In the genomic region with DNA sequence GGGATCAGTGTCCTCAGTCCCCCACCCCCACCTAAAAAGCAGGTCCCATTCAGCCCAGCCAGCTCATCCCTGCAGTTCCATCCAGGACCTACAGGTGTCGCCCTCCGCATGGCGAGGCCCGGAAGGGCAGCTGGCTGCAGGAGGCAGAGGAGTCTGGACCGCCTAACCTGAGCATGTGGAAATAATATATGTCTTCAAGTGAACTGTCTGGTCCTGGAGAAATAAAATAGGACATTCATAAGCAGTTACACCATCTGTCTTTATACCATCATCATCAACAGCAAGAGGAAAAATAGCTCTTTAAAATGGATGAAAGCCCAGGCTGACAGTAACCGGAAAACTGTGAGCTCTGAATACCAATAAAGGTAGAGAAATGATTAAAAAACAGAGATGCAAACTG, we compare ENCODE assay signal across 7 cellular contexts.
A peak's percentile ranks its signal among the peaks of the same experiment; 100 is the strongest.
DNase-seq lines count a peak whose midpoint lies in the region; ATAC-seq and TF ChIP-seq lines count a peak whose summit lies in the region.

No MANE protein-coding gene starts in this region.

- peak; percentile 100 for TF ChIP-seq CTCF in GM10248 (IDR thresholded peaks at IDR 0.05; ENCODE audit: control extremely low read depth, extremely low read depth, low read depth, missing control alignments)
- TF ChIP-seq CTCF in colonic mucosa (IDR thresholded peaks at IDR 0.05): peak; percentile 97
- peak; percentile 97 for TF ChIP-seq CTCF in lower lobe of right lung (IDR thresholded peaks at IDR 0.05)

- CTCF ChIA-PET in GM10248 (lab: Yijun Ruan, JAX): interaction anchor here (0.6 to 5.9 kb wide), 82 partner anchors 9 to 1137 kb away, joined by 3 to 94 read pairs (median 4); a partner anchor contains a TSS

- POLR2A ChIA-PET in GM10248 (lab: Yijun Ruan, JAX): interaction anchor here (0.6 kb wide), 1 partner anchor 24 kb away, joined by 3 read pairs; no protein-coding TSS in a partner anchor

- H3K36me3 ChIP-seq in HAP-1 (replicated peaks): peaks cover 20% of the 10 kb centered on the region
- no peaks in the 10 kb centered on the region for H3K36me3 ChIP-seq in colonic mucosa
- peaks cover 6% of the 10 kb centered on the region for H3K36me3 ChIP-seq in lower lobe of right lung

- in situ Hi-C loops in HAP-1 (cut with MboI; ENCODE audit: low sequenced_read_pairs): loop anchor here (10.0 kb wide), 1 partner anchor 362 kb away; no protein-coding TSS in a partner anchor

- H3K4me3 ChIP-seq in HAP-1 (no peak overlapping the region), colonic mucosa (no peak overlapping the region), lower lobe of right lung (no peak overlapping the region)

- H3K9ac ChIP-seq in colonic mucosa (ENCODE audit: low read depth in 2 of 2, low read length in 2 of 2): no peak overlapping the region

- DNase-seq in GM10248 (ENCODE audit: extremely low spot score): peak; percentile 81
- DNase-seq in HAP-1 (ENCODE audit: low spot score in 2 of 2): peak; percentile 50 to 91
- peak; percentile 4 to 33 for DNase-seq in NCI-H1930 (lab: John Stamatoyannopoulos, UW)
- peak; percentile 29 to 54 for DNase-seq in activated CD4-positive, alpha-beta T cell treated with anti-CD3 and anti-CD28 coated beads for 4 hours
- peak; percentile 89 for DNase-seq in colonic mucosa
- DNase-seq in lower lobe of right lung: peak; percentile 82
- DNase-seq in stimulated activated CD8-positive, alpha-beta memory T cell treated with anti-CD3 and anti-CD28 coated beads, Interleukin-12 subunit alpha, Interleukin-12 subunit beta, amount 100 ng/mL, for 1 hour (ENCODE audit: low read depth): peak; percentile 46

- intact Hi-C loops in colonic mucosa (cut with DNase I) (loop anchor here (10.0 kb wide), 1 partner anchor 212 kb away; a partner anchor contains a TSS), lower lobe of right lung (cut with DNase I) (loop anchor here (5.0 kb wide), 1 partner anchor 365 kb away; no protein-coding TSS in a partner anchor)

- H3K9me3 ChIP-seq in HAP-1 (no peaks in the 10 kb centered on the region), colonic mucosa (no peaks in the 10 kb centered on the region), lower lobe of right lung (no peaks in the 10 kb centered on the region)

- H3K4me1 ChIP-seq in HAP-1: peaks cover 23% of the 10 kb centered on the region
- H3K4me1 ChIP-seq in colonic mucosa: peaks cover 4% of the 10 kb centered on the region
- H3K4me1 ChIP-seq in lower lobe of right lung: no peaks in the 10 kb centered on the region

- H3K27ac ChIP-seq in colonic mucosa (no peak overlapping the region), lower lobe of right lung (no peak overlapping the region)

- peak; percentile 92 to 93 for ATAC-seq in lower lobe of right lung

- no peaks in the 10 kb centered on the region for H3K27me3 ChIP-seq in HAP-1 (ENCODE audit: low read depth)
- H3K27me3 ChIP-seq in colonic mucosa: no peaks in the 10 kb centered on the region
- no peaks in the 10 kb centered on the region for H3K27me3 ChIP-seq in lower lobe of right lung (ENCODE audit: low read depth)

Comparison
In these comparisons a context has a peak if more than half of its experiments do, and no peak if none do; other contexts are left out.
1. DNase-seq: peak in every context shown above with its lines; median percentile 89 in colonic mucosa; 82 in lower lobe of right lung; 81 in GM10248; 70 in HAP-1; 46 in stimulated activated CD8-positive, alpha-beta memory T cell treated with anti-CD3 and anti-CD28 coated beads, Interleukin-12 subunit alpha, Interleukin-12 subunit beta, amount 100 ng/mL, for 1 hour; 42 in activated CD4-positive, alpha-beta T cell treated with anti-CD3 and anti-CD28 coated beads for 4 hours; 18 in NCI-H1930.